Comparison of ENCODE assay signal across 16 cellular contexts in the genomic region with DNA sequence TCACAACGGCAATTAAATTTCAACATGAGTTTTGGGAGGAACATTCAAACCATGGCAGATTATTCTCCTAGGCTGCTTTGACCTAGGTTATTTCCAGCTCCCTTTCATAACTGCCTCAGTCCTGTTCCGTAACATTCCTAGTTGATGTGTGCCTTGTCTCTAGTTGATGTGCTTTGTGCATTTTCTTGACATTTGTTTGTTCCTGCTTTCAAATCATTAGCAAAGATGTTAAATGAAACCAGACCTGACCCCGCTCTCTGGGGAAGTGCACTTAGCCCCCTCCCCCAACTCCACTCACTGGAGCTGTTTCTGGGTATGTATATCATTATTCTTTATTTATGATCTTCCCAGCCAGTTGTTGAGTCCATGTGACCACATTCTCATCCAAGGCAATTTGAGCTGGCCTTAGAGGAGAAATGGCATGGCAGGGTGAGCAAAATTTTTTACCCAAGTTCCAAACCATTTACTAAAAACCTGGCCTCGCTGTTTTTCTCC.
DNase-seq lines count a peak whose midpoint lies in the region; ATAC-seq and TF ChIP-seq lines count a peak whose summit lies in the region.
"Had no signal": no experiment of that assay in that cellular context is flagged by ENCODE, and none has a peak within 500 bp of the region (broad histone marks: within the 10 kb centered on the region; RNA-seq: fewer than 3 reads in every experiment).

No MANE protein-coding gene starts in this region.

- H3K36me3 Mint-ChIP-seq in stimulated activated memory B cell treated with anti-CD40 and anti-IgM and Interleukin-4, amounts not matched to agents 10 μg/mL and 1 μg/mL and 100 μg/mL, for 72 hours: no peaks in the 10 kb centered on the region

- H3K27ac ChIP-seq in rectal smooth muscle tissue (ENCODE audit: low read depth, low read length): peak overlapping the region; percentile 36
- H3K27ac ChIP-seq: breast epithelium, SJSA1 had no signal

- peaks cover 4% of the 10 kb centered on the region for H3K4me1 ChIP-seq in rectal smooth muscle tissue (ENCODE audit: control insufficient read depth, insufficient read depth, low read length)
- H3K4me1 ChIP-seq: breast epithelium had no signal

- peaks cover 3% of the 10 kb centered on the region for H3K9me3 Mint-ChIP-seq in stimulated activated memory B cell treated with anti-CD40 and anti-IgM and Interleukin-4, amounts not matched to agents 10 μg/mL and 1 μg/mL and 100 μg/mL, for 72 hours

- H3K4me3 Mint-ChIP-seq in stimulated activated memory B cell treated with anti-CD40 and anti-IgM and Interleukin-4, amounts not matched to agents 10 μg/mL and 1 μg/mL and 100 μg/mL, for 72 hours: no peak overlapping the region

- no peak overlapping the region for H3K27ac Mint-ChIP-seq in stimulated activated memory B cell treated with anti-CD40 and anti-IgM and Interleukin-4, amounts not matched to agents 10 μg/mL and 1 μg/mL and 100 μg/mL, for 72 hours

- H3K27me3 ChIP-seq in rectal smooth muscle tissue (ENCODE audit: control insufficient read depth, insufficient read depth, low read length): no peaks in the 10 kb centered on the region
- H3K27me3 ChIP-seq: breast epithelium, SJSA1 had no signal

- no peaks in the 10 kb centered on the region for H3K36me3 ChIP-seq in rectal smooth muscle tissue (ENCODE audit: control insufficient read depth, insufficient read depth, low read length)
- H3K36me3 ChIP-seq: breast epithelium, SJSA1 had no signal

- H3K27me3 Mint-ChIP-seq in stimulated activated memory B cell treated with anti-CD40 and anti-IgM and Interleukin-4, amounts not matched to agents 10 μg/mL and 1 μg/mL and 100 μg/mL, for 72 hours: peaks cover 19% of the 10 kb centered on the region

- no peak for TF ChIP-seq CTCF in fibroblast of mammary gland (conservative IDR thresholded peaks at IDR 0.05; ENCODE audit: control insufficient read depth, insufficient read depth, low read depth, low read length)

- H3K4me3 ChIP-seq in fibroblast of mammary gland (ENCODE audit: control insufficient read depth, low read depth, low read length): no peak overlapping the region
- no peak overlapping the region for H3K4me3 ChIP-seq in rectal smooth muscle tissue (ENCODE audit: low read length)
- H3K4me3 ChIP-seq: breast epithelium, SJSA1 had no signal

- H3K9ac ChIP-seq in rectal smooth muscle tissue (ENCODE audit: low read length): no peak overlapping the region

- DNase-seq in GM04504 (ENCODE audit: low read depth): peak; percentile 42
- peak; percentile 17 for DNase-seq in NCI-H446 treated with DMSO at 0.1 percent for 48 hours (lab: John Stamatoyannopoulos, UW)
- peak; percentile 61 for DNase-seq in fibroblast of mammary gland (ENCODE audit: low read depth)
- no peak for DNase-seq in middle frontal gyrus (ENCODE audit: extremely low spot score, low spot score)
- DNase-seq: activated CD4-positive, CD25-positive, alpha-beta regulatory T cell treated with anti-CD3 and anti-CD28 coated beads, Interleukin-2, amount 50 U/mL, for 72 hours; AML-193; GDM1; NCI-H1436 treated with DMSO at 0.1 percent for 48 hours; NCI-H510A treated with DMSO at 0.1 percent for 48 hours; T1000 had no signal

- ATAC-seq in HG02852 (IDR thresholded peaks at IDR 0.05; ENCODE audit: unreplicated experiment) (no peak), GM21723 (IDR thresholded peaks at IDR 0.05; ENCODE audit: unreplicated experiment) (no peak)
- no peak for ATAC-seq in stimulated activated memory B cell treated with anti-CD40 and anti-IgM and Interleukin-4, amounts not matched to agents 10 μg/mL and 1 μg/mL and 100 μg/mL, for 72 hours

- H3K4me1 Mint-ChIP-seq in stimulated activated memory B cell treated with anti-CD40 and anti-IgM and Interleukin-4, amounts not matched to agents 10 μg/mL and 1 μg/mL and 100 μg/mL, for 72 hours: peaks cover 7% of the 10 kb centered on the region
